26 cellular contexts compared by ENCODE assay signal in genomic region chr18:2150566-2150965, GRCh38.
"Had no signal": no experiment of that assay in that cellular context is flagged by ENCODE, and none has a peak within 500 bp of the region (broad histone marks: within the 10 kb centered on the region; RNA-seq: fewer than 3 reads in every experiment).

No MANE protein-coding gene starts in this region.

- H3K27me3 Mint-ChIP-seq: stimulated activated naive CD8-positive, alpha-beta T cell treated with anti-CD3 and anti-CD28 coated beads, Interleukin-15, Interleukin-2, amounts not matched to agents 100 ng/mL and 50 ng/mL, for 24 hours had no signal

- ATAC-seq: gastrocnemius medialis; heart right ventricle; left lung; lower lobe of right lung; pancreas; right lobe of liver; stimulated activated memory B cell treated with anti-CD40 and anti-IgM and Interleukin-4, amounts not matched to agents 10 μg/mL and 1 μg/mL and 100 μg/mL, for 72 hours; upper lobe of right lung had no signal

- H3K9me3 ChIP-seq: esophagus squamous epithelium, gastrocnemius medialis, left lung, lower lobe of right lung, pancreas, right lobe of liver, spleen, tibial artery, upper lobe of right lung, vagina had no signal

- H3K4me3 Mint-ChIP-seq: nephron; stimulated activated memory B cell treated with anti-CD40 and anti-IgM and Interleukin-4, amounts not matched to agents 10 μg/mL and 1 μg/mL and 100 μg/mL, for 72 hours; stimulated activated naive CD8-positive, alpha-beta T cell treated with anti-CD3 and anti-CD28 coated beads, Interleukin-15, Interleukin-2, amounts not matched to agents 100 ng/mL and 50 ng/mL, for 24 hours had no signal

- FAIRE-seq: endometrium, pancreas had no signal

- H3K36me3 ChIP-seq: esophagus squamous epithelium, gastrocnemius medialis, heart right ventricle, left lung, lower lobe of right lung, pancreas, right lobe of liver, spleen, tibial artery, upper lobe of right lung, vagina had no signal

- H3K36me3 Mint-ChIP-seq: stimulated activated memory B cell treated with anti-CD40 and anti-IgM and Interleukin-4, amounts not matched to agents 10 μg/mL and 1 μg/mL and 100 μg/mL, for 72 hours had no signal

- H3K27ac Mint-ChIP-seq: nephron; progenitor cell of endocrine pancreas; stimulated activated memory B cell treated with anti-CD40 and anti-IgM and Interleukin-4, amounts not matched to agents 10 μg/mL and 1 μg/mL and 100 μg/mL, for 72 hours; stimulated activated naive CD8-positive, alpha-beta T cell treated with anti-CD3 and anti-CD28 coated beads, Interleukin-15, Interleukin-2, amounts not matched to agents 100 ng/mL and 50 ng/mL, for 24 hours had no signal

- H3K4me1 Mint-ChIP-seq: stimulated activated memory B cell treated with anti-CD40 and anti-IgM and Interleukin-4, amounts not matched to agents 10 μg/mL and 1 μg/mL and 100 μg/mL, for 72 hours had no signal

- DNase-seq: dorsolateral prefrontal cortex; effector CD8-positive, alpha-beta T cell; esophagus squamous epithelium; gastrocnemius medialis; heart right ventricle; islet precursor cell; left lung; lower lobe of right lung; mesenchymal stem cell; midbrain; occipital lobe; pancreas; right lobe of liver; spleen; stimulated activated CD4-positive, alpha-beta T cell treated with anti-CD3 and anti-CD28 coated beads, Interleukin-15, amount 100 ng/mL, for 24 hours; stimulated activated CD4-positive, alpha-beta T cell treated with anti-CD3 and anti-CD28 coated beads, Interleukin-1b, Interleukin-23, amount 100 ng/mL, for 48 hours; stimulated activated CD4-positive, alpha-beta T cell treated with anti-CD3 and anti-CD28 coated beads, Interleukin-4, amount 100 ng/mL, for 24 hours; tibial artery; upper lobe of right lung had no signal

- H3K4me3 ChIP-seq: coronary artery, dorsolateral prefrontal cortex, esophagus squamous epithelium, gastrocnemius medialis, heart right ventricle, left lung, lower lobe of right lung, pancreas, right lobe of liver, spleen, tibial artery, upper lobe of right lung, vagina had no signal

- H3K27me3 ChIP-seq: esophagus squamous epithelium, gastrocnemius medialis, heart right ventricle, left lung, pancreas, right lobe of liver, spleen, tibial artery, upper lobe of right lung, vagina had no signal

- H3K27ac ChIP-seq: coronary artery, esophagus squamous epithelium, gastrocnemius medialis, heart right ventricle, left lung, lower lobe of right lung, pancreas, right lobe of liver, spleen, tibial artery, upper lobe of right lung, vagina had no signal

- H3K4me1 ChIP-seq: gastrocnemius medialis, heart right ventricle, left lung, lower lobe of right lung, pancreas, right lobe of liver, tibial artery, upper lobe of right lung had no signal

- H3K9me3 Mint-ChIP-seq: nephron; stimulated activated memory B cell treated with anti-CD40 and anti-IgM and Interleukin-4, amounts not matched to agents 10 μg/mL and 1 μg/mL and 100 μg/mL, for 72 hours; stimulated activated naive CD8-positive, alpha-beta T cell treated with anti-CD3 and anti-CD28 coated beads, Interleukin-15, Interleukin-2, amounts not matched to agents 100 ng/mL and 50 ng/mL, for 24 hours had no signal
